ENCODE assay signal across 14 cellular contexts in the genomic region with DNA sequence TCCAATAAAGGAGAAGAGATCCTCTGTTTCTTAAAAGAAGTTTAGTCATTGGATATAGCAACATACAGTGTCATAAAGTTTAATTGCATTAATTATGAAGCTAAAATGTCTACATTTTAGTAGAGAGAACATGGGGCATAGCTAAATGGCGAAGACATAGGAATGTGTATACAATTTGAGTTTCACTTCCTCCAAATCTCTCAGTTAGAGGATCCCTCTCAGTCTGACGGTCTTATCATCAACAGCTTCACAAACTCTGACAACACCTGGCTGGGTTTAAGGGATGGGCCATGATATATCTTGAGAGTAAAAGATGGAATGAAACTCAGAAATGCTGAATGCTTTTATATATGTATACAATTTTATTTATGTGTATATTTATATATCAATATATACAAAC.
DNase-seq lines count a peak whose midpoint lies in the region; ATAC-seq and TF ChIP-seq lines count a peak whose summit lies in the region.
"Had no signal": no experiment of that assay in that cellular context is flagged by ENCODE, and none has a peak within 500 bp of the region (broad histone marks: within the 10 kb centered on the region; RNA-seq: fewer than 3 reads in every experiment).

No MANE protein-coding gene starts in this region.

- H3K4me1 Mint-ChIP-seq in neural crest cell (peaks cover 49% of the 10 kb centered on the region), endothelial cell (ENCODE audit: unreplicated experiment) (peaks cover 11% of the 10 kb centered on the region)

- ATAC-seq in GM18907 (IDR thresholded peaks at IDR 0.05; ENCODE audit: unreplicated experiment), result peak; percentile 81
- ATAC-seq in GM21717 (IDR thresholded peaks at IDR 0.05; ENCODE audit: unreplicated experiment), result peak; percentile 79
- ATAC-seq in HG03442 (IDR thresholded peaks at IDR 0.05; ENCODE audit: unreplicated experiment), result peak; percentile 86
- ATAC-seq: activated CD8-positive, alpha-beta T cell treated with anti-CD3 and anti-CD28 coated beads for 36 hours; heart left ventricle had no signal

- TF ChIP-seq CTCF in neural crest cell (conservative IDR thresholded peaks at IDR 0.05), result no peak
- TF ChIP-seq CTCF in endothelial cell (IDR thresholded peaks at IDR 0.05; ENCODE audit: unreplicated experiment), result no peak

- H3K27me3 Mint-ChIP-seq in neural crest cell (ENCODE audit: low read depth) (no peaks in the 10 kb centered on the region), endothelial cell (ENCODE audit: unreplicated experiment) (no peaks in the 10 kb centered on the region)
- H3K27me3 Mint-ChIP-seq: activated CD8-positive, alpha-beta T cell treated with anti-CD3 and anti-CD28 coated beads for 36 hours had no signal

- no peaks in the 10 kb centered on the region for H3K9me3 Mint-ChIP-seq in neural crest cell
- no peaks in the 10 kb centered on the region for H3K9me3 Mint-ChIP-seq in endothelial cell (ENCODE audit: unreplicated experiment)
- H3K9me3 Mint-ChIP-seq: activated CD8-positive, alpha-beta T cell treated with anti-CD3 and anti-CD28 coated beads for 36 hours; T-helper 1 cell treated with Interleukin-12 subunit alpha and Interleukin-12 subunit beta and Interleukin-4 antibody, amounts not matched to agents 30 μg/mL and 1 μg/mL, for 36 hours; type B pancreatic cell had no signal

- DNase-seq in neural crest cell (ENCODE audit: low read depth, low spot score), result no peak
- DNase-seq in LoVo (ENCODE audit: low spot score), result no peak
- DNase-seq in endothelial cell (ENCODE audit: low spot score), result no peak
- no peak for DNase-seq in dermis blood vessel endothelial cell
- DNase-seq in NCI-H2029 treated with DMSO at 0.1 percent for 48 hours (lab: John Stamatoyannopoulos, UW), result no peak
- DNase-seq: activated CD8-positive, alpha-beta T cell treated with anti-CD3 and anti-CD28 coated beads for 36 hours; DND-41; heart left ventricle; NCI-H1417 treated with DMSO at 0.1 percent for 48 hours had no signal

- H3K36me3 Mint-ChIP-seq in neural crest cell (ENCODE audit: low read depth) (no peaks in the 10 kb centered on the region), endothelial cell (ENCODE audit: low read depth, unreplicated experiment) (no peaks in the 10 kb centered on the region)
- H3K36me3 Mint-ChIP-seq: type B pancreatic cell had no signal

- H3K27ac Mint-ChIP-seq in neural crest cell (ENCODE audit: unreplicated experiment) (peak overlapping the region; percentile 22), endothelial cell (ENCODE audit: unreplicated experiment) (no peak overlapping the region)
- H3K27ac Mint-ChIP-seq: activated CD8-positive, alpha-beta T cell treated with anti-CD3 and anti-CD28 coated beads for 36 hours; T-helper 1 cell treated with Interleukin-12 subunit alpha and Interleukin-12 subunit beta and Interleukin-4 antibody, amounts not matched to agents 30 μg/mL and 1 μg/mL, for 36 hours; type B pancreatic cell had no signal

- H3K4me3 Mint-ChIP-seq in neural crest cell (no peak overlapping the region), endothelial cell (ENCODE audit: unreplicated experiment) (no peak overlapping the region)
- H3K4me3 Mint-ChIP-seq: activated CD8-positive, alpha-beta T cell treated with anti-CD3 and anti-CD28 coated beads for 36 hours; T-helper 1 cell treated with Interleukin-12 subunit alpha and Interleukin-12 subunit beta and Interleukin-4 antibody, amounts not matched to agents 30 μg/mL and 1 μg/mL, for 36 hours; type B pancreatic cell had no signal
